In the genomic region with DNA sequence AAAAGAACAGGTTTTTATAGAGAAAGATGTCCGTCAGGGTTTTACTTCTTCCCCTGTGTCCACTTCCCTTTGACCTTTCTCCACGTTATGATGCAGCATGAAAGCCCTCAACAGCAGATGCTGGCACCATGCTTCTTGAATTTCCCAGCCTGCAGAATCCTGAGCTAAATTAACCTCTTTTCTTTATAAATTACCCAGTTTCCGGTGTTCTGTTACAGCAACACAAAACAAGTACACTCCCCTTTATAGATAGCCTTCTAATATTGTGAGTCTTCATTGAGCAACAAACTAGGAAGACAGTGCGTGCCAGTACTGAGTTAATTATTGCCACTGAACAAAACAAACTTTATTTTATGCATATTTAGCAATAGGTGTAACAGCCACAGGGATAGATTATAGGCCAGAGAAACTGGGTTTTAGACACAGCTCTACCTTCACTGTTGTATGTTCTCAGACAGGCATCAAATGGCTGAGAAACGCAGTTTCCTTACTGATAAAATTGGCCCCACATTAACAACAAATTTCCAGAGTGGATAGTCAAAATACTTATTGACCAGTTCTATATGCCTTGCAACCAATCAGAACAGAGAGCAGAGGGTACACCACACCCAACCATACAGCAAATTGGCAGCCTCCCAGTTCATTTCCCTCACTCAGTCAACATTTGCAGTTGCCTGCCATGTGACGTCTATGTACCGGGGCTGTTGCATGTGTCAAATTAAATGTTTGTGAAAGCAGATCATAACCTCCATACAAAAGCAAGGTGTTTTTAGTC, we compare ENCODE assay signal across 10 cellular contexts. TPM values are rescaled to one million over a fixed set of nuclear protein-coding genes. Genes with fewer than 3 reads are reported as not detected.
DNase-seq lines count a peak whose midpoint lies in the region; ATAC-seq, FAIRE-seq and TF ChIP-seq lines count a peak whose summit lies in the region.
"Had no signal": no experiment of that assay in that cellular context is flagged by ENCODE, and none has a peak within 500 bp of the region (broad histone marks: within the 10 kb centered on the region; RNA-seq: fewer than 3 reads in every experiment).

No MANE protein-coding gene starts in this region.

- H3K27me3 ChIP-seq in K562 (ENCODE audit: control insufficient read depth in 2 of 2, insufficient read depth in 2 of 2, low read length in 2 of 2), result no peaks in the 10 kb centered on the region
- H3K27me3 ChIP-seq in mucosa of stomach (ENCODE audit: control insufficient read depth, insufficient read depth, low read length), result no peaks in the 10 kb centered on the region
- H3K27me3 ChIP-seq in esophagus muscularis mucosa, result no peaks in the 10 kb centered on the region

- H3K4me3 ChIP-seq in K562, result no peak overlapping the region
- H3K4me3 ChIP-seq in mucosa of stomach (ENCODE audit: low read length), result peak overlapping the region; percentile 12
- H3K4me3 ChIP-seq in esophagus muscularis mucosa, result no peak overlapping the region

- no peak overlapping the region for H3K4me2 ChIP-seq in K562 (ENCODE audit: insufficient read depth, low read length)
- H3K4me2 ChIP-seq: KMS-11 had no signal

- DNase-seq in NCI-H146 (lab: John Stamatoyannopoulos, UW) (peak; percentile 89), K562 (ENCODE audit: extremely low read depth in 1 of 4, low spot score in 3 of 4) (peak in 1 of 4 experiments; percentile 43), frontal cortex (ENCODE audit: low spot score in 2 of 2) (no peak), esophagus muscularis mucosa (ENCODE audit: extremely low spot score) (no peak), cerebellar cortex (ENCODE audit: low spot score) (no peak)
- DNase-seq: caudate nucleus had no signal

- CTCF ChIA-PET in K562 (lab: Yijun Ruan, JAX; ENCODE audit: low intra/inter-chr PET ratio), result no interaction called here

- no peaks in the 10 kb centered on the region for H3K9me3 ChIP-seq in K562 (replicated peaks; ENCODE audit: control insufficient read depth, insufficient read depth, low read depth, low read length)
- no peaks in the 10 kb centered on the region for H3K9me3 ChIP-seq in mucosa of stomach (ENCODE audit: control insufficient read depth, low read length)
- no peaks in the 10 kb centered on the region for H3K9me3 ChIP-seq in esophagus muscularis mucosa

- TF ChIP-seq POLR2A in K562 (conservative IDR thresholded peaks at IDR 0.05) (no peak), esophagus muscularis mucosa (IDR thresholded peaks at IDR 0.05; ENCODE audit: low read depth) (no peak)

- no TSS peak for BruUV-seq in K562 (replicated peaks; lab: Mats Ljungman, UMichigan)

- H3K27ac ChIP-seq in K562 (ENCODE audit: extremely low read depth, low read depth, low read length), result peak overlapping the region; percentile 38; the same call in 2 of the 3 replicates
- no peak overlapping the region for H3K27ac ChIP-seq in esophagus muscularis mucosa (replicated peaks in 1 of 4)
- H3K27ac ChIP-seq: KMS-11 had no signal

- POLR2A ChIA-PET in K562 (lab: Yijun Ruan, JAX), result no interaction called here

- H3K79me2 ChIP-seq in K562 (ENCODE audit: control insufficient read depth, insufficient read depth, low read length), result no peaks in the 10 kb centered on the region

- ATAC-seq in GM18868 (IDR thresholded peaks at IDR 0.05; ENCODE audit: unreplicated experiment) (peak; percentile 41), K562 (peak; percentile 69), HG02588 (IDR thresholded peaks at IDR 0.05; ENCODE audit: unreplicated experiment) (no peak)

- H2AFZ ChIP-seq in K562 (ENCODE audit: low read depth, low read length), result peak overlapping the region; percentile 71

- TF ChIP-seq EP300 in K562 (IDR thresholded peaks at IDR 0.05; ENCODE audit: low read length) (no peak), esophagus muscularis mucosa (IDR thresholded peaks at IDR 0.05) (no peak)

- TF ChIP-seq RAD21 in K562 (CRISPR knock-in tag; conservative IDR thresholded peaks at IDR 0.05 in 1 of 2, IDR thresholded peaks at IDR 0.05 in 1 of 2), result no peak

- peak; percentile 6 for FAIRE-seq in K562 (lab: Jason Lieb, UNC)
- no peak for FAIRE-seq in frontal cortex (lab: Jason Lieb, UNC)

- TF ChIP-seq CTCF in K562 (IDR thresholded peaks at IDR 0.05 in 2 of 3, conservative IDR thresholded peaks at IDR 0.05 in 1 of 3; ENCODE audit: insufficient read depth in 2 of 3, low read depth in 1 of 3, low read length in 3 of 3), result no peak
- no peak for TF ChIP-seq CTCF in esophagus muscularis mucosa (IDR thresholded peaks at IDR 0.05)

- WGBS in K562 (ENCODE audit: insufficient coverage, low coverage, missing lambda C conversion rate), result 60% methylated on average over 7 of the region's 7 CpGs
- 89% methylated on average over 7 of the region's 7 CpGs for WGBS in esophagus muscularis mucosa

- H3K9me1 ChIP-seq in K562 (ENCODE audit: control insufficient read depth, insufficient read depth, low read length), result no peaks in the 10 kb centered on the region

- H3K9ac ChIP-seq in K562 (ENCODE audit: insufficient read depth in 1 of 2, low read depth in 2 of 2, low read length in 2 of 2) (no peak overlapping the region), mucosa of stomach (ENCODE audit: low read length) (peak overlapping the region; percentile 58)
- H3K9ac ChIP-seq: KMS-11 had no signal

- H4K20me1 ChIP-seq in K562 (replicated peaks; ENCODE audit: control insufficient read depth, insufficient read depth, low read length), result no peaks in the 10 kb centered on the region

- H3K36me3 ChIP-seq in K562 (ENCODE audit: control insufficient read depth, insufficient read depth, low read length), result no peaks in the 10 kb centered on the region
- no peaks in the 10 kb centered on the region for H3K36me3 ChIP-seq in mucosa of stomach (ENCODE audit: control insufficient read depth, insufficient read depth, low read length)
- H3K36me3 ChIP-seq in esophagus muscularis mucosa, result no peaks in the 10 kb centered on the region

- peaks cover 10% of the 10 kb centered on the region in 2 experiments; a peak in 3 of 5 replicates for H3K4me1 ChIP-seq in K562 (replicated peaks in 1 of 2; ENCODE audit: control insufficient read depth in 2 of 2, insufficient read depth in 2 of 2, low read length in 2 of 2)
- peaks cover 53% of the 10 kb centered on the region for H3K4me1 ChIP-seq in mucosa of stomach (ENCODE audit: control insufficient read depth, insufficient read depth, low read length)
- no peaks in the 10 kb centered on the region for H3K4me1 ChIP-seq in esophagus muscularis mucosa

- intact Hi-C loops in K562 (cut with micrococcal nuclease) (no loop called here), esophagus muscularis mucosa (cut with DNase I) (no loop called here)

- in situ Hi-C loops in K562 (cut with MboI), result no loop called here

TF ChIP-seq in K562, 482 proteins besides CTCF, POLR2A, EP300 and RAD21 (continues in another document):
- no peak for TF ChIP-seq ARID2 (IDR thresholded peaks at IDR 0.05)
- TF ChIP-seq NFYB (IDR thresholded peaks at IDR 0.05; ENCODE audit: extremely low read depth, insufficient read length), result peak; percentile 46

RNA-seq across cellular contexts. Expression of a gene that starts 14.4 kb away (rescaled TPM):
- total RNA-seq in K562 (2011; cell fraction: chromatin; rRNA removed; ENCODE audit: low replicate concordance), result 113 and 226 TPM in 2 replicates
- total RNA-seq in K562 (2011; cell fraction: nucleolus; rRNA removed), result 55.0 and 70.3 TPM in 2 replicates
- 125 and 183 TPM in 2 replicates for total RNA-seq in K562 (2011; cell fraction: nucleoplasm; rRNA removed)
- total RNA-seq in K562 (2014; rRNA removed) (56.6 and 68.6 TPM in 2 replicates), K562 (2014; rRNA removed; fragmentation: Illumina TruSeq; extraction: Trizol) (110 and 132 TPM in 2 replicates), K562 (2015; rRNA removed; fragmentation: Illumina TruSeq; extraction: Trizol) (74.0 and 83.3 TPM in 2 replicates), K562 (2021) (125 and 150 TPM in 2 replicates), frontal cortex (283 TPM), esophagus muscularis mucosa (10 to 100 TPM; 65.0 to 99.2 (median 78.2) TPM)
- polyA plus RNA-seq in K562 (2011; rRNA removed) (129 and 171 TPM in 2 replicates), K562 (2014; fragmentation: Illumina TruSeq; extraction: Trizol) (36.6 and 37.2 TPM in 2 replicates), K562 (2014; fragmentation: Nextera tagmentation; extraction: Ambion mirVana) (10 to 100 TPM; 19.6 to 90.2 TPM), K562 (2014; rRNA removed) (36.7 and 39.9 TPM in 2 replicates)
- polyA plus RNA-seq in K562 (2011; cell fraction: cytosol; rRNA removed), result 42.5 and 49.5 TPM in 2 replicates
- 154 and 172 TPM in 2 replicates for polyA plus RNA-seq in K562 (2011; cell fraction: nucleus; rRNA removed)
- 19.3 and 54.6 TPM in 2 replicates for polyA plus RNA-seq in K562 (2012)
- polyA minus RNA-seq in K562 (2011; rRNA and poly(A)+ RNA removed), result 706 and 847 TPM in 2 replicates
- polyA minus RNA-seq in K562 (2011; cell fraction: cytosol; rRNA and poly(A)+ RNA removed), result 193 and 353 TPM in 2 replicates
- polyA minus RNA-seq in K562 (2011; cell fraction: nucleus; rRNA and poly(A)+ RNA removed), result 137 and 171 TPM in 2 replicates
